In the genomic region with DNA sequence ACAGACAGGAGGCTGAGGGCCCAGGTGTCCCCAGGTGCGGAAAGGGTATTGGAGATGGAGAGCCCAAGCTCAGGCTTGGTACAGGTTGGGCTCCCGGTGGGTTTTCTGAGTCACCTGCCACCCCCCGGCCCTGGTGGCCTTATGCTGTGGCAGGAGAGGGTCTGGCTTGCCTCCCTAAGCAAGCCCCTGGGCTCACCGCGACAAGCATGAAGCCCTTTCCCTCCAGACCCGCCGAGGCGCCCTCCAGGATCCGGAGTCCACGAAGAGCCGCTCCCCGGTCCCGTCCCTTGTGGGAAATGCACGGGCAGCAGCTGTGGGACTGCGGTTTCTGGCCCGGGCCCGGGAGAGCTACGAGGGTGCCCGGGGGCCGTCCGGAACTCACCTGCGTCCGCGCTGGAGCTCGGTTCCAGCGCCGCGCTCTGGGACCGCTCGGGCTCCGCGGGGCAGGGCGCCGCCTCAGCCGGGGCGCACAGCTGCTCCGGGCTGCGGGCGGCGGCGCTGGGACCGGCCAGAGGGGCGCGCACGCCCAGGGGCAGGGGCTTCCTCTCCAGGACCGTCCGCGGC, we compare ENCODE assay signal across 8 cellular contexts.
DNase-seq lines count a peak whose midpoint lies in the region.

No MANE protein-coding gene starts in this region.

- no peak overlapping the region for H3K27ac ChIP-seq in HUES48 (ENCODE audit: low read depth, low read length)

- no peaks in the 10 kb centered on the region for H3K9me3 Mint-ChIP-seq in T-helper 1 cell treated with Interleukin-12 subunit alpha and Interleukin-12 subunit beta and Interleukin-4 antibody, amounts not matched to agents 30 μg/mL and 1 μg/mL, for 36 hours
- H3K9me3 Mint-ChIP-seq in dendritic cell treated with granulocyte-macrophage colony-stimulating factor and Interleukin-4, amounts not matched to agents 40 ng/mL and 50 ng/mL, for 4 days: no peaks in the 10 kb centered on the region

- peaks cover 9% of the 10 kb centered on the region; the same call in 1 of the 2 replicates for H3K36me3 ChIP-seq in HUES48 (ENCODE audit: control insufficient read depth, insufficient read depth, low read length)

- peaks cover 9% of the 10 kb centered on the region; the same call in 1 of the 2 replicates for H3K4me1 ChIP-seq in HUES48 (ENCODE audit: control insufficient read depth, insufficient read depth, low read length)

- H3K9me3 ChIP-seq in HUES48 (ENCODE audit: control insufficient read depth, insufficient read depth, low read length): no peaks in the 10 kb centered on the region

- H3K27me3 Mint-ChIP-seq in T-helper 1 cell treated with Interleukin-12 subunit alpha and Interleukin-12 subunit beta and Interleukin-4 antibody, amounts not matched to agents 30 μg/mL and 1 μg/mL, for 36 hours (ENCODE audit: low read depth): no peaks in the 10 kb centered on the region
- no peaks in the 10 kb centered on the region for H3K27me3 Mint-ChIP-seq in dendritic cell treated with granulocyte-macrophage colony-stimulating factor and Interleukin-4, amounts not matched to agents 40 ng/mL and 50 ng/mL, for 4 days

- peak overlapping the region; percentile 68 for H3K4me3 Mint-ChIP-seq in T-helper 1 cell treated with Interleukin-12 subunit alpha and Interleukin-12 subunit beta and Interleukin-4 antibody, amounts not matched to agents 30 μg/mL and 1 μg/mL, for 36 hours
- peak overlapping the region; percentile 37 for H3K4me3 Mint-ChIP-seq in dendritic cell treated with granulocyte-macrophage colony-stimulating factor and Interleukin-4, amounts not matched to agents 40 ng/mL and 50 ng/mL, for 4 days

- H3K4me1 Mint-ChIP-seq in T-helper 1 cell treated with Interleukin-12 subunit alpha and Interleukin-12 subunit beta and Interleukin-4 antibody, amounts not matched to agents 30 μg/mL and 1 μg/mL, for 36 hours (ENCODE audit: low read depth): peaks cover 13% of the 10 kb centered on the region
- H3K4me1 Mint-ChIP-seq in dendritic cell treated with granulocyte-macrophage colony-stimulating factor and Interleukin-4, amounts not matched to agents 40 ng/mL and 50 ng/mL, for 4 days (ENCODE audit: low read depth): peaks cover 52% of the 10 kb centered on the region

- H3K36me3 Mint-ChIP-seq in T-helper 1 cell treated with Interleukin-12 subunit alpha and Interleukin-12 subunit beta and Interleukin-4 antibody, amounts not matched to agents 30 μg/mL and 1 μg/mL, for 36 hours (ENCODE audit: low read depth): peaks cover 3% of the 10 kb centered on the region
- peaks cover 14% of the 10 kb centered on the region for H3K36me3 Mint-ChIP-seq in dendritic cell treated with granulocyte-macrophage colony-stimulating factor and Interleukin-4, amounts not matched to agents 40 ng/mL and 50 ng/mL, for 4 days (ENCODE audit: low read depth)

- no peak for DNase-seq in T-helper 1 cell
- no peak for DNase-seq in skeletal muscle cell (ENCODE audit: low read depth)
- no peak for DNase-seq in cerebellar cortex (ENCODE audit: low spot score)
- DNase-seq in islet precursor cell: no peak
- no peak for DNase-seq in NCI-H1694 treated with DMSO at 0.1 percent for 48 hours (lab: John Stamatoyannopoulos, UW)

- no peak overlapping the region for H3K27ac Mint-ChIP-seq in T-helper 1 cell treated with Interleukin-12 subunit alpha and Interleukin-12 subunit beta and Interleukin-4 antibody, amounts not matched to agents 30 μg/mL and 1 μg/mL, for 36 hours
- no peak overlapping the region for H3K27ac Mint-ChIP-seq in dendritic cell treated with granulocyte-macrophage colony-stimulating factor and Interleukin-4, amounts not matched to agents 40 ng/mL and 50 ng/mL, for 4 days

- H3K4me3 ChIP-seq in HUES48 (ENCODE audit: low read depth, low read length) (peak overlapping the region; percentile 77), skeletal muscle cell (ENCODE audit: low read depth, low read length) (peak overlapping the region; percentile 22)

- H3K9ac ChIP-seq in HUES48 (ENCODE audit: low read depth, low read length): no peak overlapping the region

- intact Hi-C loops in dendritic cell treated with granulocyte-macrophage colony-stimulating factor and Interleukin-4, amounts not matched to agents 40 ng/mL and 50 ng/mL, for 4 days (cut with micrococcal nuclease): no loop called here

- peaks cover 6% of the 10 kb centered on the region for H3K27me3 ChIP-seq in HUES48 (ENCODE audit: control insufficient read depth, insufficient read depth, low read length)
